ENCODE assay signal across 19 cellular contexts in the genomic region with DNA sequence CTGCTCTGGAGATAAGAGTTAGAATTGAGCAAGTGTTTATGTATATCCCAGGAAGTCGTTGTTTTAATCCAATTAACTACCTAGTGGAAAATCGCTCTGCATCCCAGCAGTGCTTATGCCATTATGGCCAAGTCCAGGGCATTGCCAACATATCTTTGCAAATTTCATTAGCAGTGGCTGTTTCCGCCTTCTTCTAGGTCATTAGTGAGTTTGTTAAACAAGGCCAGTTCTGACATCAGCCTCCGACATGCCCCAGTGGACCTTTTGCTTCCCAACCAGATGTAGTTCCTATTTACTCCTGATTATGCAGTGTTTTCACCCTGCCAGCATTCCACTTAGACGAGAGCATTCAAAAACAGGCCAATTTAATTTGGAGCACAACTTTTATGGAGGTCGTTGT.
"Had no signal": no experiment of that assay in that cellular context is flagged by ENCODE, and none has a peak within 500 bp of the region (broad histone marks: within the 10 kb centered on the region; RNA-seq: fewer than 3 reads in every experiment).

No MANE protein-coding gene starts in this region.

- H3K9me3 ChIP-seq: prostate gland, upper lobe of right lung, vagina had no signal

- H3K9ac ChIP-seq: parathyroid adenoma had no signal

- H3K4me3 ChIP-seq: prostate gland, spleen, tibial nerve, upper lobe of right lung, vagina had no signal

- ATAC-seq: foreskin keratinocyte; naive thymus-derived CD4-positive, alpha-beta T cell; sciatic nerve; upper lobe of right lung had no signal

- H3K27me3 ChIP-seq: foreskin keratinocyte, spleen, tibial nerve, upper lobe of right lung, vagina had no signal

- DNase-seq: effector CD4-positive, alpha-beta T cell; endodermal cell; erythroblast; foreskin keratinocyte; kidney; left cardiac atrium; naive thymus-derived CD4-positive, alpha-beta T cell; nephron progenitor cell; spleen; stimulated activated CD4-positive, alpha-beta T cell treated with anti-CD3 and anti-CD28 coated beads, Interleukin-15, amount 100 ng/mL, for 24 hours; stimulated activated CD4-positive, alpha-beta T cell treated with anti-CD3 and anti-CD28 coated beads, Interleukin-1b, Interleukin-23, amount 100 ng/mL, for 48 hours; stimulated activated CD4-positive, alpha-beta T cell treated with anti-CD3 and anti-CD28 coated beads, Interleukin-4, amount 100 ng/mL, for 24 hours; upper lobe of right lung had no signal

- H3K79me2 ChIP-seq: parathyroid adenoma had no signal

- FAIRE-seq: endothelial cell of umbilical vein, kidney had no signal

- H3K27ac ChIP-seq: foreskin keratinocyte, parathyroid adenoma, prostate gland, spleen, tibial nerve, upper lobe of right lung, vagina had no signal

- H2AFZ ChIP-seq: parathyroid adenoma had no signal

- H3K4me1 ChIP-seq: foreskin keratinocyte, parathyroid adenoma, prostate gland, spleen, tibial nerve, upper lobe of right lung, vagina had no signal

- H3K36me3 ChIP-seq: prostate gland, spleen, tibial nerve, upper lobe of right lung, vagina had no signal
